ENCODE assay signal across 2 cellular contexts in genomic region chr4:186536285-186536684, GRCh38.
TF ChIP-seq lines count a peak whose summit lies in the region.

No MANE protein-coding gene starts in this region.

TF ChIP-seq in GM23338, 12 proteins besides CTCF, POLR2A, EP300 and RAD21 (continued from another document):
- peak; percentile 27 for TF ChIP-seq REST (IDR thresholded peaks at IDR 0.05; ENCODE audit: unreplicated experiment)
- TF ChIP-seq STAT1 (IDR thresholded peaks at IDR 0.05; ENCODE audit: unreplicated experiment) = no peak

TF ChIP-seq in K562, 482 proteins besides CTCF, POLR2A, EP300 and RAD21 (continued from another document):
- TF ChIP-seq MEIS2 (IDR thresholded peaks at IDR 0.05; ENCODE audit: partially characterized antibody) = no peak
- TF ChIP-seq SNIP1 (IDR thresholded peaks at IDR 0.05; ENCODE audit: low read depth) = no peak
- no peak for TF ChIP-seq TRIM25 (IDR thresholded peaks at IDR 0.05; ENCODE audit: borderline replicate concordance)
- no peak for TF ChIP-seq IRF9 (tag; IDR thresholded peaks at IDR 0.05)
- TF ChIP-seq KAT8 (IDR thresholded peaks at IDR 0.05; ENCODE audit: low read depth) = no peak
- TF ChIP-seq FOS (IDR thresholded peaks at IDR 0.05; ENCODE audit: extremely low read depth, insufficient read length) = no peak
- no peak for TF ChIP-seq ARID3B (CRISPR knock-in tag; IDR thresholded peaks at IDR 0.05; ENCODE audit: borderline replicate concordance)
TF ChIP-seq in K562: peak in this region for 2.
